ENCODE assay signal across 29 cellular contexts in genomic region chr14:50616275-50616674, GRCh38.
"Had no signal": no experiment of that assay in that cellular context is flagged by ENCODE, and none has a peak within 500 bp of the region (broad histone marks: within the 10 kb centered on the region; RNA-seq: fewer than 3 reads in every experiment).

No MANE protein-coding gene starts in this region.

- ATAC-seq: activated CD4-positive, CD25-positive, alpha-beta regulatory T cell treated with anti-CD3 and anti-CD28 coated beads, Interleukin-2, amount 50 U/mL, for 24 hours; activated CD8-positive, alpha-beta T cell treated with anti-CD3 and anti-CD28 coated beads for 36 hours; activated T-cell treated with anti-CD3 and anti-CD28 coated beads, Interleukin-2, amount 50 U/mL, for 4 hours; activated T-helper 17 cell treated with anti-CD3 and anti-CD28 coated beads, Interleukin-2, amount 50 U/mL, for 72 hours; body of pancreas; T-helper 17 cell had no signal

- DNase-seq: activated B cell treated with CpG ODN at 0.5 μM for 24 hours; activated CD4-positive, alpha-beta T cell treated with anti-CD3 and anti-CD28 coated beads for 48 hours; activated CD4-positive, alpha-beta T cell treated with anti-CD3 and anti-CD28 coated beads, Interleukin-2, amount 50 U/mL, for 1 hour; activated CD4-positive, alpha-beta T cell treated with anti-CD3 and anti-CD28 coated beads, Interleukin-2, amount 50 U/mL, for 48 hours; activated CD8-positive, alpha-beta memory T cell treated with anti-CD3 and anti-CD28 coated beads for 24 hours; activated CD8-positive, alpha-beta T cell treated with anti-CD3 and anti-CD28 coated beads for 36 hours; activated effector memory CD4-positive, alpha-beta T cell treated with Interleukin-2 at 50 U/mL for 16 hours; activated gamma-delta T cell treated with Interleukin-2 at 50 U/mL for 16 hours; activated naive CD4-positive, alpha-beta T cell treated with anti-CD3 and anti-CD28 coated beads, Interleukin-2, amount 50 U/mL, for 16 hours; activated naive CD4-positive, alpha-beta T cell treated with Interleukin-2 at 50 U/mL for 16 hours; activated T-cell treated with anti-CD3 and anti-CD28 coated beads, Interleukin-2, amount 50 U/mL, for 4 hours; amniotic stem cell; aorta; body of pancreas; central memory CD4-positive, alpha-beta T cell; cerebellar nuclear complex; dermis blood vessel endothelial cell; effector CD8-positive, alpha-beta T cell; esophagus squamous epithelium; T-helper 1 cell; T-helper 17 cell; T1000; WERI-Rb-1 had no signal

- H3K4me3 ChIP-seq: body of pancreas, coronary artery, esophagus squamous epithelium had no signal

- H3K27me3 ChIP-seq: body of pancreas, esophagus squamous epithelium had no signal

- H3K4me1 ChIP-seq: esophagus squamous epithelium had no signal

- H3K9me3 ChIP-seq: body of pancreas, esophagus squamous epithelium had no signal

- H3K27ac ChIP-seq: body of pancreas, coronary artery, epithelial cell of prostate, esophagus squamous epithelium, WERI-Rb-1 had no signal

- H3K36me3 ChIP-seq: WERI-Rb-1 had no signal

- FAIRE-seq: endometrium, endothelial cell of umbilical vein had no signal
